Comparison of ENCODE assay signal across 9 cellular contexts in the genomic region with DNA sequence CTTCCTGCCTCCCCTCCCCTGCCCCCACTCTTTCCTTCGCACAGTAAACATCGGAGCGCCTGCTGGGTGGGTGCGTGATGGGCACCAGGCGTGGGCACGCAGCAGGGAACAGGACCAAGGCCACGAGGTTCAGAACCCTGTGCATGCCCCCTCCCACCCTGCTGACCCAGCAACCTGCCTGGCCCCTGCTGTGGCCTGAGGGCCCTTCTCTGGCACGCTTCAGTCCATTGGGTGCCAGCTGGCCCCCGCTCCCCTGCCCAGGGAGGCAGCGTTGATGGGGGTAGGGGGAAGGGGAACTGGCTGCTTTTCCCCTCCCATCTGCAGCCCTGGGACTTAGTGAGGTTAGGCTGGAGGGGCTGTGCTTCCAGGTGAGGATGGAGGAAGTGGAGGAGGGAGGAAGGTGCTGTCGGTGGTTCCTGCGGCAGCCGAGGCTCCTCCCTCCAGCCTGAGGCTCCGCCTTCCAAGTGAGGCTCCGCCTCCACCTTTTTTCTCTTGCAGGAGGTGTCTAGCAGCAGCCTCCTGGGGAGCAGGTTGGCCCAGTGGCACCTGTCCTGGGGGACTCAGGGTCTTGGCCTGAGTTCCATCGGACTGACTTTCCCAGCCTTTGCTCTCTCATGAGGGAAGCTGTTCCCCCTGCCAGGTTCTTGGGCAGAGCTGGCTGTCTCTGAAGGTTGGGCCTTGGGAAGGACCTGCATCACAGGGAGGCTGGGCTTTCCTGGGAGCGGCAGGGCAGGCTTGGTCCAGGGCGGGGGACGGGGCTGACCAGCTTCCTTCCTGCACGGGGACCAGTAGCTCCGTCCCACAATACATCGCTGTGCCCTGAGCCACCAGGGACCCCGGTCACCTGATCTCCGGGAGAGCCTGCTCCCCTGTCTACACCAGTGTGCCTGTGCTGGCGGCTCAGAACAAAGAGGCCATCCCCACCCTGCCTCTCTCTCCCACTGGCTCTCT. TPM values are rescaled to one million over a fixed set of nuclear protein-coding genes. Genes with fewer than 3 reads are reported as not detected.
DNase-seq lines count a peak whose midpoint lies in the region; ATAC-seq and TF ChIP-seq lines count a peak whose summit lies in the region.
"Had no signal": no experiment of that assay in that cellular context is flagged by ENCODE, and none has a peak within 500 bp of the region (broad histone marks: within the 10 kb centered on the region; RNA-seq: fewer than 3 reads in every experiment).

No MANE protein-coding gene starts in this region.

- no peak overlapping the region for H3K27ac ChIP-seq in osteoblast (ENCODE audit: low read depth, low read length)

- H3K36me3 Mint-ChIP-seq in activated CD4-positive, alpha-beta T cell treated with anti-CD3 and anti-CD28 coated beads for 36 hours (ENCODE audit: low read depth): peaks cover 2% of the 10 kb centered on the region
- H3K36me3 Mint-ChIP-seq: activated naive CD8-positive, alpha-beta T cell had no signal

- intact Hi-C loops in activated CD4-positive, alpha-beta T cell treated with anti-CD3 and anti-CD28 coated beads for 36 hours (cut with DNase I, micrococcal nuclease): no loop called here

- H3K36me3 ChIP-seq in osteoblast (ENCODE audit: insufficient read depth, low read length): peaks cover 30% of the 10 kb centered on the region

- peaks cover 69% of the 10 kb centered on the region for H4K20me1 ChIP-seq in osteoblast (ENCODE audit: insufficient read depth, low read length)

- CTCF ChIA-PET in activated CD4-positive, alpha-beta T cell treated with anti-CD3 and anti-CD28 coated beads for 36 hours (lab: Charles Lee): no interaction called here

- no peaks in the 10 kb centered on the region for H3K4me1 ChIP-seq in osteoblast (ENCODE audit: insufficient read depth, low read length)

- no peak overlapping the region for H3K4me3 Mint-ChIP-seq in activated CD4-positive, alpha-beta T cell treated with anti-CD3 and anti-CD28 coated beads for 36 hours
- H3K4me3 Mint-ChIP-seq: activated naive CD8-positive, alpha-beta T cell had no signal

- POLR2A ChIA-PET in activated CD4-positive, alpha-beta T cell treated with anti-CD3 and anti-CD28 coated beads for 36 hours (lab: Charles Lee): interaction anchor here (0.6 kb wide), 1 partner anchor 306 kb away, joined by 3 read pairs; no protein-coding TSS in a partner anchor

- H3K27ac Mint-ChIP-seq in activated CD4-positive, alpha-beta T cell treated with anti-CD3 and anti-CD28 coated beads for 36 hours: no peak overlapping the region
- H3K27ac Mint-ChIP-seq: activated naive CD8-positive, alpha-beta T cell had no signal

- no peaks in the 10 kb centered on the region for H3K9me3 Mint-ChIP-seq in activated CD4-positive, alpha-beta T cell treated with anti-CD3 and anti-CD28 coated beads for 36 hours (ENCODE audit: low read depth)

- no peaks in the 10 kb centered on the region for H3K27me3 ChIP-seq in osteoblast (ENCODE audit: insufficient read depth, low read length)

- peaks cover 15% of the 10 kb centered on the region for H3K4me1 Mint-ChIP-seq in activated CD4-positive, alpha-beta T cell treated with anti-CD3 and anti-CD28 coated beads for 36 hours

- H2AFZ ChIP-seq in osteoblast (ENCODE audit: low read length): no peak overlapping the region

- peaks cover 90% of the 10 kb centered on the region for H3K79me2 ChIP-seq in osteoblast (ENCODE audit: insufficient read depth, low read length)

- TF ChIP-seq CTCF in osteoblast (IDR thresholded peaks at IDR 0.05; ENCODE audit: extremely low read depth, low read depth, low read length) (no peak), foreskin fibroblast (IDR thresholded peaks at IDR 0.05; ENCODE audit: low read depth, low read length) (no peak)

- no peaks in the 10 kb centered on the region for H3K27me3 Mint-ChIP-seq in activated CD4-positive, alpha-beta T cell treated with anti-CD3 and anti-CD28 coated beads for 36 hours
- H3K27me3 Mint-ChIP-seq: activated naive CD8-positive, alpha-beta T cell had no signal

- no peak overlapping the region for H3K4me2 ChIP-seq in osteoblast (ENCODE audit: insufficient read depth, low read length)

- DNase-seq in AG20443 (ENCODE audit: low spot score): peak; percentile 15
- DNase-seq in activated CD4-positive, alpha-beta T cell treated with anti-CD3 and anti-CD28 coated beads for 36 hours: peak; percentile 68
- peak; percentile 12 for DNase-seq in effector CD8-positive, alpha-beta T cell (lab: John Stamatoyannopoulos, UW)
- peak; percentile 68 for DNase-seq in osteoblast (ENCODE audit: insufficient read length, low spot score, missing footprints)
- DNase-seq in NCI-H2029 treated with DMSO at 0.1 percent for 48 hours (lab: John Stamatoyannopoulos, UW): no peak
- DNase-seq in foreskin fibroblast: no peak
- DNase-seq in NCI-H2081 treated with DMSO at 0.1 percent for 48 hours (lab: John Stamatoyannopoulos, UW): no peak

- H3K4me3 ChIP-seq in osteoblast (ENCODE audit: insufficient read depth, low read length) (no peak overlapping the region), foreskin fibroblast (ENCODE audit: low read depth in 1 of 2, low read length in 2 of 2) (no peak overlapping the region)

- no peaks in the 10 kb centered on the region for H3K9me3 ChIP-seq in osteoblast (ENCODE audit: low read depth, low read length)

- ATAC-seq in activated CD4-positive, alpha-beta T cell treated with anti-CD3 and anti-CD28 coated beads for 36 hours: peak; percentile 80
- no peak for ATAC-seq in HG03439 (IDR thresholded peaks at IDR 0.05; ENCODE audit: unreplicated experiment)

RNA-seq across cellular contexts. Expression of a gene that starts 7.3 kb away (rescaled TPM):
- total RNA-seq in activated CD4-positive, alpha-beta T cell treated with anti-CD3 and anti-CD28 coated beads for 36 hours: 10 to 100 TPM; 23.0 to 37.3 TPM
- total RNA-seq in osteoblast: 14.7 and 21.4 TPM in 2 replicates

RNA-seq across cellular contexts. Expression of a gene that starts 29.6 kb away (rescaled TPM):
- total RNA-seq in activated CD4-positive, alpha-beta T cell treated with anti-CD3 and anti-CD28 coated beads for 36 hours: 1,000 to 10,000 TPM; 3,116 to 3,255 TPM
- total RNA-seq in osteoblast: 2,656 and 2,968 TPM in 2 replicates

RNA-seq across cellular contexts. Expression of a gene that starts 43.9 kb away (rescaled TPM):
- 10 to 100 TPM; 26.7 to 27.6 TPM for total RNA-seq in activated CD4-positive, alpha-beta T cell treated with anti-CD3 and anti-CD28 coated beads for 36 hours
- total RNA-seq in osteoblast: 122 and 131 TPM in 2 replicates

RNA-seq across cellular contexts. Expression of a gene that starts 51.9 kb away (rescaled TPM):
- 10 to 100 TPM; 24.0 to 26.4 TPM for total RNA-seq in activated CD4-positive, alpha-beta T cell treated with anti-CD3 and anti-CD28 coated beads for 36 hours
- total RNA-seq in osteoblast: 38.6 and 42.7 TPM in 2 replicates

Comparison
In these comparisons a context has a peak if more than half of its experiments do, and no peak if none do; other contexts are left out.
1. DNase-seq: peak in AG20443 (single experiment), activated CD4-positive, alpha-beta T cell treated with anti-CD3 and anti-CD28 coated beads for 36 hours (single experiment), effector CD8-positive, alpha-beta T cell (single experiment) and osteoblast (single experiment); none in NCI-H2029 treated with DMSO at 0.1 percent for 48 hours (single experiment), foreskin fibroblast (0 of 2) and NCI-H2081 treated with DMSO at 0.1 percent for 48 hours (single experiment).